ENCODE assay signal across 10 cellular contexts in genomic region chr7:44964384-44964830, GRCh38. TPM values are rescaled to one million over a fixed set of nuclear protein-coding genes. Genes with fewer than 3 reads are reported as not detected.
DNase-seq lines count a peak whose midpoint lies in the region; ATAC-seq and TF ChIP-seq lines count a peak whose summit lies in the region.
"Had no signal": no experiment of that assay in that cellular context is flagged by ENCODE, and none has a peak within 500 bp of the region (broad histone marks: within the 10 kb centered on the region; RNA-seq: fewer than 3 reads in every experiment).

No MANE protein-coding gene starts in this region.

- no TSS peak for BruUV-seq in PC-9 (replicated peaks; lab: Mats Ljungman, UMichigan)

- TF ChIP-seq CTCF in PC-9 (conservative IDR thresholded peaks at IDR 0.05) (peak; percentile 48; the same call in 1 of the 2 replicates), fibroblast of the aortic adventitia (IDR thresholded peaks at IDR 0.05; ENCODE audit: insufficient read depth, low read length) (peak; percentile 31)

- no peaks in the 10 kb centered on the region for H3K9me3 ChIP-seq in PC-9 (ENCODE audit: insufficient read depth, low read depth)
- H3K9me3 ChIP-seq: thoracic aorta had no signal

- no peak for ATAC-seq in HG03520 (IDR thresholded peaks at IDR 0.05; ENCODE audit: unreplicated experiment)
- ATAC-seq in GM18517 (IDR thresholded peaks at IDR 0.05; ENCODE audit: unreplicated experiment): no peak
- ATAC-seq: right cardiac atrium had no signal

- intact Hi-C loops in PC-9 (cut with micrococcal nuclease; ENCODE audit: unreplicated experiment): no loop called here

- no peaks in the 10 kb centered on the region for H3K36me3 ChIP-seq in PC-9 (ENCODE audit: low read depth)
- H3K36me3 ChIP-seq: thoracic aorta had no signal

- CTCF ChIA-PET in PC-9 (lab: Charles Lee): interaction anchor here (0.6 kb wide), 1 partner anchor 859 kb away, joined by 5 read pairs; no protein-coding TSS in a partner anchor

- peaks cover 21% of the 10 kb centered on the region for H3K4me1 ChIP-seq in PC-9 (replicated peaks; ENCODE audit: insufficient read depth)

- no peaks in the 10 kb centered on the region for H3K79me2 ChIP-seq in PC-9 (ENCODE audit: low read depth)

- H3K9me2 ChIP-seq in PC-9 (ENCODE audit: insufficient read depth): no peaks in the 10 kb centered on the region

- no peaks in the 10 kb centered on the region for H3K27me3 ChIP-seq in PC-9 (ENCODE audit: insufficient read depth, low read depth)

- no peak overlapping the region for H3K4me2 ChIP-seq in PC-9

- DNase-seq in AG08396 (ENCODE audit: low spot score): peak; percentile 51
- peak; percentile 40 for DNase-seq in GM03348 (ENCODE audit: low spot score)
- DNase-seq in PC-9: no peak
- DNase-seq in fibroblast of the aortic adventitia (ENCODE audit: low read depth): no peak
- DNase-seq in AML-193 (lab: John Stamatoyannopoulos, UW): no peak
- no peak for DNase-seq in mesenteric fat pad (ENCODE audit: low spot score)

- H3K4me3 ChIP-seq in PC-9 (no peak overlapping the region), fibroblast of the aortic adventitia (ENCODE audit: low read depth, low read length) (no peak overlapping the region)
- H3K4me3 ChIP-seq: thoracic aorta had no signal

- POLR2A ChIA-PET in PC-9 (lab: Charles Lee; ENCODE audit: unreplicated experiment): no interaction called here

- peaks cover 3% of the 10 kb centered on the region; the same call in 1 of the 2 replicates for H3F3A ChIP-seq in PC-9 (ENCODE audit: insufficient read depth, low read depth)

- no peaks in the 10 kb centered on the region for H4K20me1 ChIP-seq in PC-9 (ENCODE audit: insufficient read depth)

- no peak overlapping the region for H2AFZ ChIP-seq in PC-9

- H3K27ac ChIP-seq in PC-9: no peak overlapping the region
- H3K27ac ChIP-seq: thoracic aorta had no signal

RNA-seq across cellular contexts. Expression of gene MYO1G, which starts 14.4 kb away (rescaled TPM):
- total RNA-seq in PC-9 (2021) (0.24 and 0.28 TPM in 2 replicates), fibroblast of the aortic adventitia (ENCODE audit: low replicate concordance) (0.09 TPM in 1 of 2 replicates, not detected in the other), mesenteric fat pad (8.7 TPM)

RNA-seq across cellular contexts. Expression of gene CCM2, which starts 35.6 kb away (rescaled TPM):
- 48.1 and 54.2 TPM in 2 replicates for total RNA-seq in PC-9 (2021)
- total RNA-seq in fibroblast of the aortic adventitia (ENCODE audit: low replicate concordance): 20.0 and 42.9 TPM in 2 replicates
- total RNA-seq in mesenteric fat pad: 53.2 TPM

Comparison
In these comparisons a context has a peak if more than half of its experiments do, and no peak if none do; other contexts are left out.
1. DNase-seq: peak in AG08396 (single experiment) and GM03348 (single experiment); none in PC-9 (0 of 2), fibroblast of the aortic adventitia (single experiment), AML-193 (0 of 2) and mesenteric fat pad (single experiment).